In genomic region chr12:13566286-13566685, GRCh38 we compare ENCODE assay signal across 21 cellular contexts.
"Had no signal": no experiment of that assay in that cellular context is flagged by ENCODE, and none has a peak within 500 bp of the region (broad histone marks: within the 10 kb centered on the region; RNA-seq: fewer than 3 reads in every experiment).

No MANE protein-coding gene starts in this region.

- H3K9me3 ChIP-seq: heart left ventricle, lower lobe of right lung, upper lobe of left lung had no signal

- H3K36me3 Mint-ChIP-seq: activated CD4-positive, alpha-beta memory T cell treated with anti-CD3 and anti-CD28 coated beads for 36 hours; activated naive CD8-positive, alpha-beta T cell treated with anti-CD3 and anti-CD28 coated beads, Interleukin-2, amount 10 ng/mL, durations not matched to agents 7 days and 5 days; naive thymus-derived CD4-positive, alpha-beta T cell had no signal

- H3K27ac Mint-ChIP-seq: activated CD4-positive, alpha-beta memory T cell treated with anti-CD3 and anti-CD28 coated beads for 36 hours; activated naive CD8-positive, alpha-beta T cell treated with anti-CD3 and anti-CD28 coated beads, Interleukin-2, amount 10 ng/mL, durations not matched to agents 7 days and 5 days; dendritic cell treated with granulocyte-macrophage colony-stimulating factor and Interleukin-4, amounts not matched to agents 40 ng/mL and 50 ng/mL, for 4 days; naive thymus-derived CD4-positive, alpha-beta T cell; progenitor cell of endocrine pancreas had no signal

- H3K4me3 Mint-ChIP-seq: activated CD4-positive, alpha-beta memory T cell treated with anti-CD3 and anti-CD28 coated beads for 36 hours; activated naive CD8-positive, alpha-beta T cell treated with anti-CD3 and anti-CD28 coated beads, Interleukin-2, amount 10 ng/mL, durations not matched to agents 7 days and 5 days; dendritic cell treated with granulocyte-macrophage colony-stimulating factor and Interleukin-4, amounts not matched to agents 40 ng/mL and 50 ng/mL, for 4 days; naive thymus-derived CD4-positive, alpha-beta T cell; neural progenitor cell had no signal

- H3K27me3 Mint-ChIP-seq: activated CD4-positive, alpha-beta memory T cell treated with anti-CD3 and anti-CD28 coated beads for 36 hours; dendritic cell treated with granulocyte-macrophage colony-stimulating factor and Interleukin-4, amounts not matched to agents 40 ng/mL and 50 ng/mL, for 4 days had no signal

- FAIRE-seq: kidney had no signal

- H3K36me3 ChIP-seq: cardiac muscle cell, heart left ventricle, lower lobe of right lung, neural progenitor cell, upper lobe of left lung had no signal

- H3K4me2 ChIP-seq: neural progenitor cell had no signal

- H3K4me1 Mint-ChIP-seq: activated naive CD8-positive, alpha-beta T cell treated with anti-CD3 and anti-CD28 coated beads, Interleukin-2, amount 10 ng/mL, durations not matched to agents 7 days and 5 days; naive thymus-derived CD4-positive, alpha-beta T cell had no signal

- H2AFZ ChIP-seq: neural progenitor cell had no signal

- H3K9ac ChIP-seq: neural progenitor cell had no signal

- H3K27ac ChIP-seq: cardiac muscle cell, heart left ventricle, lower lobe of right lung, neural progenitor cell, upper lobe of left lung had no signal

- H3K4me3 ChIP-seq: cardiac muscle cell, heart left ventricle, lower lobe of right lung, neural progenitor cell, upper lobe of left lung had no signal

- DNase-seq: activated CD4-positive, alpha-beta memory T cell treated with anti-CD3 and anti-CD28 coated beads for 36 hours; activated CD4-positive, alpha-beta T cell treated with anti-CD3 and anti-CD28 coated beads for 48 hours; activated naive CD4-positive, alpha-beta T cell treated with Interleukin-2 at 50 U/mL for 16 hours; activated naive CD8-positive, alpha-beta T cell treated with anti-CD3 and anti-CD28 coated beads, Interleukin-2, amount 10 ng/mL, durations not matched to agents 7 days and 5 days; activated T-cell treated with anti-CD3 and anti-CD28 coated beads, Interleukin-2, amount 50 U/mL, for 48 hours; amniotic stem cell; effector CD4-positive, alpha-beta T cell; heart left ventricle; kidney; lower lobe of right lung; naive thymus-derived CD4-positive, alpha-beta T cell; stimulated activated CD4-positive, alpha-beta T cell treated with anti-CD3 and anti-CD28 coated beads, Interleukin-12 subunit alpha, Interleukin-12 subunit beta, amount 100 ng/mL, for 4 hours; stimulated activated CD4-positive, alpha-beta T cell treated with anti-CD3 and anti-CD28 coated beads, Interleukin-4, amount 100 ng/mL, for 4 hours; stimulated activated naive CD8-positive, alpha-beta T cell treated with anti-CD3 and anti-CD28 coated beads, Interleukin-15, Interleukin-2, amounts not matched to agents 100 U/mL and 50 U/mL, for 24 hours; upper lobe of left lung had no signal

- H3K27me3 ChIP-seq: cardiac muscle cell, heart left ventricle, neural progenitor cell, upper lobe of left lung had no signal

- ATAC-seq: esophagus mucosa; heart left ventricle; left lobe of liver; lower lobe of right lung; naive thymus-derived CD4-positive, alpha-beta T cell; stimulated activated naive CD8-positive, alpha-beta T cell treated with anti-CD3 and anti-CD28 coated beads, Interleukin-15, Interleukin-2, amounts not matched to agents 100 U/mL and 50 U/mL, for 24 hours had no signal

- H3K4me1 ChIP-seq: heart left ventricle, lower lobe of right lung, upper lobe of left lung had no signal
